ENCODE assay signal across 23 cellular contexts in the genomic region with DNA sequence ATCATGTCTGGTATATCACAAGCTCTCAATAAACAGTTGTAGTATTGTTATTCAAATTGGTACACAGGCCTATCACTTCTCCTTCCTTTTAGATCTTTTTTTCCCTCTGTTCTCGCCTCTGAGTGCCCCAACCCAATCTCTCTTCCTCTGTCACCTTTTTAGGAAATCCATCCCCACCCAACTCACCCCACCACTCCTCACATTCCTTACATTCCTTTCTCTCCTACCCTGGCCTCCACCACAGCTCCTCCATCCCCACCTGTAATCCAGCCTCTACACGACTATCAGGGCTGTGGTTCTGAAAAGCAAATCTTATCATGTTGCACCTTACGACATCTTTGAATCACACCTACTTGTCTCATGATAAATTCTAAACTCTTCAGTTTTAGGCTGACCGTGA.
"Had no signal": no experiment of that assay in that cellular context is flagged by ENCODE, and none has a peak within 500 bp of the region (broad histone marks: within the 10 kb centered on the region; RNA-seq: fewer than 3 reads in every experiment).

No MANE protein-coding gene starts in this region.

- FAIRE-seq: keratinocyte had no signal

- H3K9me3 ChIP-seq: heart left ventricle, left lung, lower lobe of right lung, ovary, right atrium auricular region, sigmoid colon, thoracic aorta, transverse colon had no signal

- H3K9me3 Mint-ChIP-seq: neural progenitor cell had no signal

- H3K27ac Mint-ChIP-seq: effector memory CD8-positive, alpha-beta T cell; immature natural killer cell; memory B cell; natural killer cell treated with Interleukin-12 subunit alpha and Interleukin-12 subunit beta and Interleukin-15 and Interleukin-18, amount 100 ng/mL, for 72 hours; neural progenitor cell; stimulated activated naive B cell treated with anti-CD40 and anti-IgM and Interleukin-4, amounts not matched to agents 10 μg/mL and 1 μg/mL and 100 μg/mL, for 72 hours; stimulated activated naive CD8-positive, alpha-beta T cell treated with anti-CD3 and anti-CD28 coated beads, Interleukin-15, amount 100 ng/mL, for 72 hours had no signal

- H3K36me3 Mint-ChIP-seq: immature natural killer cell; memory B cell; neural progenitor cell; stimulated activated naive B cell treated with anti-CD40 and anti-IgM and Interleukin-4, amounts not matched to agents 10 μg/mL and 1 μg/mL and 100 μg/mL, for 72 hours had no signal

- H3K4me1 ChIP-seq: left lung, lower lobe of right lung, right atrium auricular region, sigmoid colon, transverse colon had no signal

- H3K36me3 ChIP-seq: heart left ventricle, left lung, lower lobe of right lung, neural progenitor cell, ovary, right atrium auricular region, sigmoid colon, thoracic aorta, transverse colon had no signal

- H3K4me3 ChIP-seq: heart left ventricle, left lung, lower lobe of right lung, neural progenitor cell, ovary, right atrium auricular region, sigmoid colon, skin epidermis, thoracic aorta, transverse colon had no signal

- H3K4me1 Mint-ChIP-seq: immature natural killer cell; memory B cell; neural progenitor cell; stimulated activated naive B cell treated with anti-CD40 and anti-IgM and Interleukin-4, amounts not matched to agents 10 μg/mL and 1 μg/mL and 100 μg/mL, for 72 hours; stimulated activated naive CD8-positive, alpha-beta T cell treated with anti-CD3 and anti-CD28 coated beads, Interleukin-15, amount 100 ng/mL, for 72 hours had no signal

- DNase-seq: effector memory CD8-positive, alpha-beta T cell; foreskin melanocyte; heart left ventricle; hippocampal formation; immature natural killer cell; left lung; lower lobe of right lung; midbrain; nucleus accumbens; ovary; sigmoid colon; stimulated activated CD4-positive, alpha-beta T cell treated with anti-CD3 and anti-CD28 coated beads, Interleukin-2, amount 100 ng/mL, for 24 hours; stimulated activated CD4-positive, alpha-beta T cell treated with anti-CD3 and anti-CD28 coated beads, Interleukin-4, amount 100 ng/mL, for 4 hours; stimulated activated naive B cell treated with anti-CD40 and anti-IgM and Interleukin-4, amounts not matched to agents 10 μg/mL and 1 μg/mL and 100 μg/mL, for 72 hours; stimulated activated naive CD8-positive, alpha-beta T cell treated with anti-CD3 and anti-CD28 coated beads, Interleukin-15, amount 100 ng/mL, for 72 hours; transverse colon had no signal

- H3K27ac ChIP-seq: heart left ventricle, left lung, lower lobe of right lung, neural progenitor cell, ovary, sigmoid colon, skin epidermis, thoracic aorta, transverse colon had no signal

- H3K4me3 Mint-ChIP-seq: effector memory CD8-positive, alpha-beta T cell; immature natural killer cell; memory B cell; natural killer cell treated with Interleukin-12 subunit alpha and Interleukin-12 subunit beta and Interleukin-15 and Interleukin-18, amount 100 ng/mL, for 72 hours; neural progenitor cell; stimulated activated naive B cell treated with anti-CD40 and anti-IgM and Interleukin-4, amounts not matched to agents 10 μg/mL and 1 μg/mL and 100 μg/mL, for 72 hours; stimulated activated naive CD8-positive, alpha-beta T cell treated with anti-CD3 and anti-CD28 coated beads, Interleukin-15, amount 100 ng/mL, for 72 hours had no signal

- H3K27me3 ChIP-seq: heart left ventricle, left lung, neural progenitor cell, ovary, right atrium auricular region, sigmoid colon, transverse colon had no signal

- H3K27me3 Mint-ChIP-seq: effector memory CD8-positive, alpha-beta T cell; memory B cell; natural killer cell treated with Interleukin-12 subunit alpha and Interleukin-12 subunit beta and Interleukin-15 and Interleukin-18, amount 100 ng/mL, for 72 hours; stimulated activated naive B cell treated with anti-CD40 and anti-IgM and Interleukin-4, amounts not matched to agents 10 μg/mL and 1 μg/mL and 100 μg/mL, for 72 hours; stimulated activated naive CD8-positive, alpha-beta T cell treated with anti-CD3 and anti-CD28 coated beads, Interleukin-15, amount 100 ng/mL, for 72 hours had no signal

- ATAC-seq: effector memory CD8-positive, alpha-beta T cell; heart left ventricle; left lung; lower lobe of right lung; natural killer cell treated with Interleukin-12 subunit alpha and Interleukin-12 subunit beta and Interleukin-15 and Interleukin-18, amount 100 ng/mL, for 72 hours; stimulated activated naive B cell treated with anti-CD40 and anti-IgM and Interleukin-4, amounts not matched to agents 10 μg/mL and 1 μg/mL and 100 μg/mL, for 72 hours; stimulated activated naive CD8-positive, alpha-beta T cell treated with anti-CD3 and anti-CD28 coated beads, Interleukin-15, amount 100 ng/mL, for 72 hours had no signal
